In genomic region chr1:18072066-18072465, GRCh38 we compare ENCODE assay signal across 26 cellular contexts. TPM values are rescaled to one million over a fixed set of nuclear protein-coding genes. Genes with fewer than 3 reads are reported as not detected.
"Had no signal": no experiment of that assay in that cellular context is flagged by ENCODE, and none has a peak within 500 bp of the region (broad histone marks: within the 10 kb centered on the region; RNA-seq: fewer than 3 reads in every experiment).

No MANE protein-coding gene starts in this region.

- H3K4me3 Mint-ChIP-seq: activated CD8-positive, alpha-beta T cell treated with anti-CD3 and anti-CD28 coated beads, Interleukin-2, amount 10 ng/mL, durations not matched to agents 7 days and 5 days; activated T-helper 1 cell treated with anti-CD3 and anti-CD28 coated beads, Interleukin-12 subunit alpha, Interleukin-12 subunit beta, Interleukin-2, Interleukin-4 antibody, amounts not matched to agents 30 ng/mL and 10 ng/mL and 1 ng/mL, durations not matched to agents 14 hours and 24 hours and 36 hours; central memory CD8-positive, alpha-beta T cell; endodermal cell; natural killer cell treated with Interleukin-12 subunit alpha and Interleukin-12 subunit beta and Interleukin-15 and Interleukin-18, amount 100 ng/mL, for 72 hours; stimulated activated memory B cell treated with anti-CD40 and anti-IgM and Interleukin-4, amounts not matched to agents 10 μg/mL and 1 μg/mL and 100 μg/mL, for 72 hours; T-helper 2 cell treated with Interferon-gamma antibody and Interleukin-4, amounts not matched to agents 5 μg/mL and 100 μg/mL, for 36 hours had no signal

- H3K4me1 Mint-ChIP-seq: stimulated activated memory B cell treated with anti-CD40 and anti-IgM and Interleukin-4, amounts not matched to agents 10 μg/mL and 1 μg/mL and 100 μg/mL, for 72 hours had no signal

- H3K79me2 ChIP-seq: parathyroid adenoma had no signal

- H3K9me3 ChIP-seq: ascending aorta, colonic mucosa, esophagus squamous epithelium, gastroesophageal sphincter, heart left ventricle, right lobe of liver, stomach, testis, uterus had no signal

- H3K4me1 ChIP-seq: ascending aorta, colonic mucosa, esophagus squamous epithelium, gastroesophageal sphincter, heart left ventricle, parathyroid adenoma, right lobe of liver, stomach, testis, uterus had no signal

- DNase-seq: activated CD4-positive, alpha-beta T cell treated with anti-CD3 and anti-CD28 coated beads for 1 hour; activated CD4-positive, alpha-beta T cell treated with anti-CD3 and anti-CD28 coated beads, Interleukin-2, amount 50 U/mL, for 1 hour; activated CD8-positive, alpha-beta T cell treated with anti-CD3 and anti-CD28 coated beads, Interleukin-2, amount 10 ng/mL, durations not matched to agents 7 days and 5 days; activated gamma-delta T cell; activated naive CD4-positive, alpha-beta T cell treated with anti-CD3 and anti-CD28 coated beads, Interleukin-2, amount 50 U/mL, for 16 hours; colonic mucosa; endodermal cell; esophagus squamous epithelium; heart left ventricle; islet precursor cell; left cardiac atrium; midbrain; right lobe of liver; stomach; testis; trophoblast cell; uterus had no signal

- H2AFZ ChIP-seq: parathyroid adenoma had no signal

- H3K36me3 ChIP-seq: ascending aorta, colonic mucosa, esophagus squamous epithelium, gastroesophageal sphincter, heart left ventricle, right lobe of liver, stomach, uterus had no signal

- H3K27me3 ChIP-seq: ascending aorta, colonic mucosa, right lobe of liver, testis, uterus had no signal

- H3K9ac ChIP-seq: parathyroid adenoma had no signal

- H3K27ac Mint-ChIP-seq: activated CD8-positive, alpha-beta T cell treated with anti-CD3 and anti-CD28 coated beads, Interleukin-2, amount 10 ng/mL, durations not matched to agents 7 days and 5 days; activated T-helper 1 cell treated with anti-CD3 and anti-CD28 coated beads, Interleukin-12 subunit alpha, Interleukin-12 subunit beta, Interleukin-2, Interleukin-4 antibody, amounts not matched to agents 30 ng/mL and 10 ng/mL and 1 ng/mL, durations not matched to agents 14 hours and 24 hours and 36 hours; endodermal cell; natural killer cell treated with Interleukin-12 subunit alpha and Interleukin-12 subunit beta and Interleukin-15 and Interleukin-18, amount 100 ng/mL, for 72 hours; stimulated activated memory B cell treated with anti-CD40 and anti-IgM and Interleukin-4, amounts not matched to agents 10 μg/mL and 1 μg/mL and 100 μg/mL, for 72 hours; T-helper 2 cell treated with Interferon-gamma antibody and Interleukin-4, amounts not matched to agents 5 μg/mL and 100 μg/mL, for 36 hours had no signal

- ATAC-seq: activated CD8-positive, alpha-beta T cell treated with anti-CD3 and anti-CD28 coated beads, Interleukin-2, amount 10 ng/mL, durations not matched to agents 7 days and 5 days; gastroesophageal sphincter; heart left ventricle; left cardiac atrium; natural killer cell treated with Interleukin-12 subunit alpha and Interleukin-12 subunit beta and Interleukin-15 and Interleukin-18, amount 100 ng/mL, for 72 hours; right lobe of liver; stimulated activated memory B cell treated with anti-CD40 and anti-IgM and Interleukin-4, amounts not matched to agents 10 μg/mL and 1 μg/mL and 100 μg/mL, for 72 hours had no signal

- H3K27ac ChIP-seq: ascending aorta, colonic mucosa, esophagus squamous epithelium, gastroesophageal sphincter, heart left ventricle, parathyroid adenoma, right lobe of liver, skin epidermis, stomach, testis, uterus had no signal

- H3K4me3 ChIP-seq: ascending aorta, colonic mucosa, esophagus squamous epithelium, gastroesophageal sphincter, heart left ventricle, right lobe of liver, skin epidermis, stomach, testis, uterus had no signal

- H3K36me3 Mint-ChIP-seq: natural killer cell treated with Interleukin-12 subunit alpha and Interleukin-12 subunit beta and Interleukin-15 and Interleukin-18, amount 100 ng/mL, for 72 hours; stimulated activated memory B cell treated with anti-CD40 and anti-IgM and Interleukin-4, amounts not matched to agents 10 μg/mL and 1 μg/mL and 100 μg/mL, for 72 hours had no signal

- H3K9me3 Mint-ChIP-seq: activated T-helper 1 cell treated with anti-CD3 and anti-CD28 coated beads, Interleukin-12 subunit alpha, Interleukin-12 subunit beta, Interleukin-2, Interleukin-4 antibody, amounts not matched to agents 30 ng/mL and 10 ng/mL and 1 ng/mL, durations not matched to agents 14 hours and 24 hours and 36 hours; central memory CD8-positive, alpha-beta T cell; endodermal cell; natural killer cell treated with Interleukin-12 subunit alpha and Interleukin-12 subunit beta and Interleukin-15 and Interleukin-18, amount 100 ng/mL, for 72 hours; T-helper 2 cell treated with Interferon-gamma antibody and Interleukin-4, amounts not matched to agents 5 μg/mL and 100 μg/mL, for 36 hours had no signal

RNA-seq across cellular contexts. Expression of gene IGSF21, which starts 35.5 kb away (rescaled TPM):
- total RNA-seq: activated CD8-positive, alpha-beta T cell treated with anti-CD3 and anti-CD28 coated beads, Interleukin-2, amount 10 ng/mL, durations not matched to agents 7 days and 5 days; activated T-helper 1 cell treated with anti-CD3 and anti-CD28 coated beads, Interleukin-12 subunit alpha, Interleukin-12 subunit beta, Interleukin-2, Interleukin-4 antibody, amounts not matched to agents 30 ng/mL and 10 ng/mL and 1 ng/mL, durations not matched to agents 14 hours and 24 hours and 36 hours; natural killer cell treated with Interleukin-12 subunit alpha and Interleukin-12 subunit beta and Interleukin-15 and Interleukin-18, amount 100 ng/mL, for 72 hours had no signal
